In genomic region chr6:43953794-43954310, GRCh38 we compare ENCODE assay signal across 1 cellular context.
A peak's percentile ranks its signal among the peaks of the same experiment; 100 is the strongest.
TF ChIP-seq lines count a peak whose summit lies in the region.

No MANE protein-coding gene starts in this region.

TF ChIP-seq in HepG2, 621 proteins besides CTCF, POLR2A, EP300 and RAD21 (continued from another document and continues in another):
- TF ChIP-seq TRAFD1 (CRISPR knock-in tag; IDR thresholded peaks at IDR 0.05; ENCODE audit: borderline replicate concordance): peak; percentile 87
- TF ChIP-seq, protein P1, sequence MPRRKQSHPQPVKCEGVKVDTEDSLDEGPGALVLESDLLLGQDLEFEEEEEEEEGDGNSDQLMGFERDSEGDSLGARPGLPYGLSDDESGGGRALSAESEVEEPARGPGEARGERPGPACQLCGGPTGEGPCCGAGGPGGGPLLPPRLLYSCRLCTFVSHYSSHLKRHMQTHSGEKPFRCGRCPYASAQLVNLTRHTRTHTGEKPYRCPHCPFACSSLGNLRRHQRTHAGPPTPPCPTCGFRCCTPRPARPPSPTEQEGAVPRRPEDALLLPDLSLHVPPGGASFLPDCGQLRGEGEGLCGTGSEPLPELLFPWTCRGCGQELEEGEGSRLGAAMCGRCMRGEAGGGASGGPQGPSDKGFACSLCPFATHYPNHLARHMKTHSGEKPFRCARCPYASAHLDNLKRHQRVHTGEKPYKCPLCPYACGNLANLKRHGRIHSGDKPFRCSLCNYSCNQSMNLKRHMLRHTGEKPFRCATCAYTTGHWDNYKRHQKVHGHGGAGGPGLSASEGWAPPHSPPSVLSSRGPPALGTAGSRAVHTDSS (CRISPR knock-in tag; conservative IDR thresholded peaks at IDR 0.05): no peak
- TF ChIP-seq, protein P2, sequence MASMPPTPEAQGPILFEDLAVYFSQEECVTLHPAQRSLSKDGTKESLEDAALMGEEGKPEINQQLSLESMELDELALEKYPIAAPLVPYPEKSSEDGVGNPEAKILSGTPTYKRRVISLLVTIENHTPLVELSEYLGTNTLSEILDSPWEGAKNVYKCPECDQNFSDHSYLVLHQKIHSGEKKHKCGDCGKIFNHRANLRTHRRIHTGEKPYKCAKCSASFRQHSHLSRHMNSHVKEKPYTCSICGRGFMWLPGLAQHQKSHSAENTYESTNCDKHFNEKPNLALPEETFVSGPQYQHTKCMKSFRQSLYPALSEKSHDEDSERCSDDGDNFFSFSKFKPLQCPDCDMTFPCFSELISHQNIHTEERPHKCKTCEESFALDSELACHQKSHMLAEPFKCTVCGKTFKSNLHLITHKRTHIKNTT (CRISPR knock-in tag; IDR thresholded peaks at IDR 0.05): no peak
- TF ChIP-seq IRF2 (CRISPR knock-in tag; IDR thresholded peaks at IDR 0.05): peak; percentile 40; the same call in 1 of the 2 replicates
- no peak for TF ChIP-seq RFX3 (CRISPR knock-in tag; IDR thresholded peaks at IDR 0.05)
- no peak for TF ChIP-seq NR0B2 (CRISPR knock-in tag; IDR thresholded peaks at IDR 0.05)
- TF ChIP-seq, protein P3, sequence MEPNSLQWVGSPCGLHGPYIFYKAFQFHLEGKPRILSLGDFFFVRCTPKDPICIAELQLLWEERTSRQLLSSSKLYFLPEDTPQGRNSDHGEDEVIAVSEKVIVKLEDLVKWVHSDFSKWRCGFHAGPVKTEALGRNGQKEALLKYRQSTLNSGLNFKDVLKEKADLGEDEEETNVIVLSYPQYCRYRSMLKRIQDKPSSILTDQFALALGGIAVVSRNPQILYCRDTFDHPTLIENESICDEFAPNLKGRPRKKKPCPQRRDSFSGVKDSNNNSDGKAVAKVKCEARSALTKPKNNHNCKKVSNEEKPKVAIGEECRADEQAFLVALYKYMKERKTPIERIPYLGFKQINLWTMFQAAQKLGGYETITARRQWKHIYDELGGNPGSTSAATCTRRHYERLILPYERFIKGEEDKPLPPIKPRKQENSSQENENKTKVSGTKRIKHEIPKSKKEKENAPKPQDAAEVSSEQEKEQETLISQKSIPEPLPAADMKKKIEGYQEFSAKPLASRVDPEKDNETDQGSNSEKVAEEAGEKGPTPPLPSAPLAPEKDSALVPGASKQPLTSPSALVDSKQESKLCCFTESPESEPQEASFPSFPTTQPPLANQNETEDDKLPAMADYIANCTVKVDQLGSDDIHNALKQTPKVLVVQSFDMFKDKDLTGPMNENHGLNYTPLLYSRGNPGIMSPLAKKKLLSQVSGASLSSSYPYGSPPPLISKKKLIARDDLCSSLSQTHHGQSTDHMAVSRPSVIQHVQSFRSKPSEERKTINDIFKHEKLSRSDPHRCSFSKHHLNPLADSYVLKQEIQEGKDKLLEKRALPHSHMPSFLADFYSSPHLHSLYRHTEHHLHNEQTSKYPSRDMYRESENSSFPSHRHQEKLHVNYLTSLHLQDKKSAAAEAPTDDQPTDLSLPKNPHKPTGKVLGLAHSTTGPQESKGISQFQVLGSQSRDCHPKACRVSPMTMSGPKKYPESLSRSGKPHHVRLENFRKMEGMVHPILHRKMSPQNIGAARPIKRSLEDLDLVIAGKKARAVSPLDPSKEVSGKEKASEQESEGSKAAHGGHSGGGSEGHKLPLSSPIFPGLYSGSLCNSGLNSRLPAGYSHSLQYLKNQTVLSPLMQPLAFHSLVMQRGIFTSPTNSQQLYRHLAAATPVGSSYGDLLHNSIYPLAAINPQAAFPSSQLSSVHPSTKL (CRISPR knock-in tag; IDR thresholded peaks at IDR 0.05): peak; percentile 83
- TF ChIP-seq IRX3 (CRISPR knock-in tag; IDR thresholded peaks at IDR 0.05; ENCODE audit: borderline replicate concordance, low read depth): no peak
- TF ChIP-seq LBX2 (CRISPR knock-in tag; IDR thresholded peaks at IDR 0.05; ENCODE audit: borderline replicate concordance): no peak
- no peak for TF ChIP-seq PCBP1 (IDR thresholded peaks at IDR 0.05; ENCODE audit: borderline replicate concordance, low read depth, low read length)
- TF ChIP-seq ZNF180 (CRISPR knock-in tag; IDR thresholded peaks at IDR 0.05; ENCODE audit: borderline replicate concordance, low read depth): no peak
- TF ChIP-seq ZNF672 (CRISPR knock-in tag; IDR thresholded peaks at IDR 0.05): no peak
- TF ChIP-seq, protein P4, sequence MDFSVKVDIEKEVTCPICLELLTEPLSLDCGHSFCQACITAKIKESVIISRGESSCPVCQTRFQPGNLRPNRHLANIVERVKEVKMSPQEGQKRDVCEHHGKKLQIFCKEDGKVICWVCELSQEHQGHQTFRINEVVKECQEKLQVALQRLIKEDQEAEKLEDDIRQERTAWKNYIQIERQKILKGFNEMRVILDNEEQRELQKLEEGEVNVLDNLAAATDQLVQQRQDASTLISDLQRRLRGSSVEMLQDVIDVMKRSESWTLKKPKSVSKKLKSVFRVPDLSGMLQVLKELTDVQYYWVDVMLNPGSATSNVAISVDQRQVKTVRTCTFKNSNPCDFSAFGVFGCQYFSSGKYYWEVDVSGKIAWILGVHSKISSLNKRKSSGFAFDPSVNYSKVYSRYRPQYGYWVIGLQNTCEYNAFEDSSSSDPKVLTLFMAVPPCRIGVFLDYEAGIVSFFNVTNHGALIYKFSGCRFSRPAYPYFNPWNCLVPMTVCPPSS (IDR thresholded peaks at IDR 0.05): no peak
- no peak for TF ChIP-seq RFX1 (IDR thresholded peaks at IDR 0.05)
- no peak for TF ChIP-seq ZBTB37 (CRISPR knock-in tag; IDR thresholded peaks at IDR 0.05)
- TF ChIP-seq ZNF841 (CRISPR knock-in tag; IDR thresholded peaks at IDR 0.05; ENCODE audit: borderline replicate concordance): no peak
- TF ChIP-seq NCOA1 (CRISPR knock-in tag; IDR thresholded peaks at IDR 0.05): 0 out of 2 replicates have a peak, but pooled peaks have one; percentile 56
- no peak for TF ChIP-seq REXO4 (CRISPR knock-in tag; IDR thresholded peaks at IDR 0.05; ENCODE audit: borderline replicate concordance)
- no peak for TF ChIP-seq ZNF546 (CRISPR knock-in tag; conservative IDR thresholded peaks at IDR 0.05)
- TF ChIP-seq, protein P5, sequence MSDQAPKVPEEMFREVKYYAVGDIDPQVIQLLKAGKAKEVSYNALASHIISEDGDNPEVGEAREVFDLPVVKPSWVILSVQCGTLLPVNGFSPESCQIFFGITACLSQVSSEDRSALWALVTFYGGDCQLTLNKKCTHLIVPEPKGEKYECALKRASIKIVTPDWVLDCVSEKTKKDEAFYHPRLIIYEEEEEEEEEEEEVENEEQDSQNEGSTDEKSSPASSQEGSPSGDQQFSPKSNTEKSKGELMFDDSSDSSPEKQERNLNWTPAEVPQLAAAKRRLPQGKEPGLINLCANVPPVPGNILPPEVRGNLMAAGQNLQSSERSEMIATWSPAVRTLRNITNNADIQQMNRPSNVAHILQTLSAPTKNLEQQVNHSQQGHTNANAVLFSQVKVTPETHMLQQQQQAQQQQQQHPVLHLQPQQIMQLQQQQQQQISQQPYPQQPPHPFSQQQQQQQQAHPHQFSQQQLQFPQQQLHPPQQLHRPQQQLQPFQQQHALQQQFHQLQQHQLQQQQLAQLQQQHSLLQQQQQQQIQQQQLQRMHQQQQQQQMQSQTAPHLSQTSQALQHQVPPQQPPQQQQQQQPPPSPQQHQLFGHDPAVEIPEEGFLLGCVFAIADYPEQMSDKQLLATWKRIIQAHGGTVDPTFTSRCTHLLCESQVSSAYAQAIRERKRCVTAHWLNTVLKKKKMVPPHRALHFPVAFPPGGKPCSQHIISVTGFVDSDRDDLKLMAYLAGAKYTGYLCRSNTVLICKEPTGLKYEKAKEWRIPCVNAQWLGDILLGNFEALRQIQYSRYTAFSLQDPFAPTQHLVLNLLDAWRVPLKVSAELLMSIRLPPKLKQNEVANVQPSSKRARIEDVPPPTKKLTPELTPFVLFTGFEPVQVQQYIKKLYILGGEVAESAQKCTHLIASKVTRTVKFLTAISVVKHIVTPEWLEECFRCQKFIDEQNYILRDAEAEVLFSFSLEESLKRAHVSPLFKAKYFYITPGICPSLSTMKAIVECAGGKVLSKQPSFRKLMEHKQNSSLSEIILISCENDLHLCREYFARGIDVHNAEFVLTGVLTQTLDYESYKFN (CRISPR knock-in tag; conservative IDR thresholded peaks at IDR 0.05): no peak
- peak; percentile 65; the same call in 1 of the 2 replicates for TF ChIP-seq MIXL1 (CRISPR knock-in tag; IDR thresholded peaks at IDR 0.05)
- TF ChIP-seq HNRNPLL (IDR thresholded peaks at IDR 0.05; ENCODE audit: low read depth, low read length, poor library complexity, severe bottlenecking): no peak
- TF ChIP-seq ZNF121 (CRISPR knock-in tag; IDR thresholded peaks at IDR 0.05): no peak
- no peak for TF ChIP-seq POLR2AphosphoS2 (IDR thresholded peaks at IDR 0.05; ENCODE audit: low read depth, low read length)
- TF ChIP-seq ZNF44 (CRISPR knock-in tag; IDR thresholded peaks at IDR 0.05): no peak
- TF ChIP-seq, protein P6, sequence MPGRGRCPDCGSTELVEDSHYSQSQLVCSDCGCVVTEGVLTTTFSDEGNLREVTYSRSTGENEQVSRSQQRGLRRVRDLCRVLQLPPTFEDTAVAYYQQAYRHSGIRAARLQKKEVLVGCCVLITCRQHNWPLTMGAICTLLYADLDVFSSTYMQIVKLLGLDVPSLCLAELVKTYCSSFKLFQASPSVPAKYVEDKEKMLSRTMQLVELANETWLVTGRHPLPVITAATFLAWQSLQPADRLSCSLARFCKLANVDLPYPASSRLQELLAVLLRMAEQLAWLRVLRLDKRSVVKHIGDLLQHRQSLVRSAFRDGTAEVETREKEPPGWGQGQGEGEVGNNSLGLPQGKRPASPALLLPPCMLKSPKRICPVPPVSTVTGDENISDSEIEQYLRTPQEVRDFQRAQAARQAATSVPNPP (CRISPR knock-in tag; IDR thresholded peaks at IDR 0.05): no peak
- no peak for TF ChIP-seq TBL1XR1 (IDR thresholded peaks at IDR 0.05; ENCODE audit: borderline replicate concordance, low read length, partially characterized antibody)
- TF ChIP-seq ZNF737 (CRISPR knock-in tag; IDR thresholded peaks at IDR 0.05; ENCODE audit: borderline replicate concordance): no peak
- peak; percentile 65; the same call in 1 of the 2 replicates for TF ChIP-seq FOXO1 (CRISPR knock-in tag; IDR thresholded peaks at IDR 0.05)
- TF ChIP-seq SNAPC2 (CRISPR knock-in tag; IDR thresholded peaks at IDR 0.05): 0 out of 2 replicates have a peak, but pooled peaks have one; percentile 1
- TF ChIP-seq, protein P7, sequence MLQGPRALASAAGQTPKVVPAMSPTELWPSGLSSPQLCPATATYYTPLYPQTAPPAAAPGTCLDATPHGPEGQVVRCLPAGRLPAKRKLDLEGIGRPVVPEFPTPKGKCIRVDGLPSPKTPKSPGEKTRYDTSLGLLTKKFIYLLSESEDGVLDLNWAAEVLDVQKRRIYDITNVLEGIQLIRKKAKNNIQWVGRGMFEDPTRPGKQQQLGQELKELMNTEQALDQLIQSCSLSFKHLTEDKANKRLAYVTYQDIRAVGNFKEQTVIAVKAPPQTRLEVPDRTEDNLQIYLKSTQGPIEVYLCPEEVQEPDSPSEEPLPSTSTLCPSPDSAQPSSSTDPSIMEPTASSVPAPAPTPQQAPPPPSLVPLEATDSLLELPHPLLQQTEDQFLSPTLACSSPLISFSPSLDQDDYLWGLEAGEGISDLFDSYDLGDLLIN (CRISPR knock-in tag; IDR thresholded peaks at IDR 0.05; ENCODE audit: borderline replicate concordance): peak; percentile 20; the same call in 1 of the 2 replicates
- no peak for TF ChIP-seq ZNF879 (CRISPR knock-in tag; IDR thresholded peaks at IDR 0.05)
- no peak for TF ChIP-seq GTF2F1 (IDR thresholded peaks at IDR 0.05; ENCODE audit: low read length)
- no peak for TF ChIP-seq ZUFSP (CRISPR knock-in tag; IDR thresholded peaks at IDR 0.05; ENCODE audit: borderline replicate concordance)
- 0 out of 2 replicates have a peak, but pooled peaks have one; percentile 21 for TF ChIP-seq NPAS2 (CRISPR knock-in tag; IDR thresholded peaks at IDR 0.05; ENCODE audit: borderline replicate concordance)
- 0 out of 2 replicates have a peak, but pooled peaks have one; percentile 47 for TF ChIP-seq REPIN1 (CRISPR knock-in tag; IDR thresholded peaks at IDR 0.05; ENCODE audit: borderline replicate concordance, low read depth)
- peak; percentile 53; the same call in 1 of the 2 replicates for TF ChIP-seq THAP11 (CRISPR knock-in tag; IDR thresholded peaks at IDR 0.05)
- no peak for TF ChIP-seq ZNF460 (CRISPR knock-in tag; IDR thresholded peaks at IDR 0.05; ENCODE audit: borderline replicate concordance)
- no peak for TF ChIP-seq BRD4 (CRISPR knock-in tag; IDR thresholded peaks at IDR 0.05)
- no peak for TF ChIP-seq ZBTB42 (CRISPR knock-in tag; IDR thresholded peaks at IDR 0.05)
- TF ChIP-seq FOXK2 (IDR thresholded peaks at IDR 0.05): no peak
- TF ChIP-seq DR1 (CRISPR knock-in tag; IDR thresholded peaks at IDR 0.05): no peak
